In genomic region chr5:1156754-1157460, GRCh38 we compare ENCODE assay signal across 1 cellular context.
TF ChIP-seq lines count a peak whose summit lies in the region.

No MANE protein-coding gene starts in this region.

TF ChIP-seq in HepG2, 621 proteins besides CTCF, POLR2A, EP300 and RAD21:
- TF ChIP-seq EZH2 (conservative IDR thresholded peaks at IDR 0.05; ENCODE audit: low read depth, low read length) (0 out of 2 replicates have a peak, but pooled peaks have one; percentile 29), ZMYM3 (CRISPR knock-in tag; IDR thresholded peaks at IDR 0.05) (peak; percentile 81), TAF15 (IDR thresholded peaks at IDR 0.05; ENCODE audit: low read depth, low read length, poor library complexity, severe bottlenecking) (no peak), ZBTB39 (CRISPR knock-in tag; IDR thresholded peaks at IDR 0.05) (peak; percentile 49; the same call in 1 of the 2 replicates), ZNF343 (CRISPR knock-in tag; IDR thresholded peaks at IDR 0.05) (no peak)
